20 cellular contexts compared by ENCODE assay signal in the genomic region with DNA sequence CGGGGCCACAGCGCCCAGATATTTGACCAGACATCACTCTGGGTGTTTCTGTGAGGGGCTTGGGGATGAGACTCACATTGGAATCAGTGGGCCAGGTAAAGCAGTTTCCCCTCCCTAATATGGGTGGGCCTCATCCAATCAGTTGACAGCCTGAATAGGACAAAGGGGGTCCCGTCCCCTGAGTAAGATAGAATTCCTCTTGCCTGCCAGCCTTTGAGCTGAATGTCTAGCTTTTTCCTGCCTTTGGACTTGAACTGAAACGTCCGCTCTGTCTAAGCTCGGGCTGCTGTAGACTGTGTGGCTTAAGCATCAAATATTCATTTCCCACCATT.
A peak's percentile ranks its signal among the peaks of the same experiment; 100 is the strongest.
DNase-seq lines count a peak whose midpoint lies in the region; ATAC-seq and TF ChIP-seq lines count a peak whose summit lies in the region.
"Had no signal": no experiment of that assay in that cellular context is flagged by ENCODE, and none has a peak within 500 bp of the region (broad histone marks: within the 10 kb centered on the region; RNA-seq: fewer than 3 reads in every experiment).

No MANE protein-coding gene starts in this region.

- TF ChIP-seq CTCF in HEK293 (tag by site-specific recombination; IDR thresholded peaks at IDR 0.05) (no peak), coronary artery (IDR thresholded peaks at IDR 0.05) (no peak), spleen (IDR thresholded peaks at IDR 0.05 in 8 of 11, conservative IDR thresholded peaks at IDR 0.05 in 3 of 11) (no peak)

- ATAC-seq in HG03439 (IDR thresholded peaks at IDR 0.05; ENCODE audit: unreplicated experiment) = no peak
- ATAC-seq: GM12878 had no signal

- no peak overlapping the region for H3K4me3 ChIP-seq in HEK293 (ENCODE audit: low read depth, low read length)
- H3K4me3 ChIP-seq in coronary artery = no peak overlapping the region
- H3K4me3 ChIP-seq in spleen = no peak overlapping the region
- H3K4me3 ChIP-seq: GM12878 had no signal

- CTCF ChIA-PET in HEK293 (lab: Yijun Ruan, JAX) = no interaction called here

- peaks cover 3% of the 10 kb centered on the region; the same call in 1 of the 2 replicates for H3K4me1 ChIP-seq in HEK293 (ENCODE audit: control insufficient read depth, insufficient read depth, low read length)
- H3K4me1 ChIP-seq in spleen = no peaks in the 10 kb centered on the region
- H3K4me1 ChIP-seq: BE2C had no signal

- H3K36me3 ChIP-seq in HEK293 (ENCODE audit: control insufficient read depth in 2 of 2, insufficient read depth in 1 of 2, low read length in 2 of 2) (no peaks in the 10 kb centered on the region), spleen (no peaks in the 10 kb centered on the region)
- H3K36me3 ChIP-seq: BE2C had no signal

- H3K9me3 ChIP-seq in HEK293 (ENCODE audit: control insufficient read depth, insufficient read depth, low read depth, low read length) (no peaks in the 10 kb centered on the region), spleen (no peaks in the 10 kb centered on the region)
- H3K9me3 ChIP-seq: BE2C had no signal

- TF ChIP-seq POLR2A in spleen (IDR thresholded peaks at IDR 0.05) = no peak

- intact Hi-C loops in spleen (cut with DNase I; ENCODE audit: low total_unique reads) = no loop called here

- peak; percentile 41 for DNase-seq in coronary artery (ENCODE audit: low spot score)
- peak; percentile 49 for DNase-seq in mesenteric fat pad (ENCODE audit: low spot score)
- DNase-seq in spleen = peak; percentile 7
- no peak for DNase-seq in middle frontal gyrus (ENCODE audit: extremely low spot score, low spot score)
- DNase-seq: ACHN; BE2C; C1 segment of cervical spinal cord; CD4-positive, CD25-positive, alpha-beta regulatory T cell; CD8-positive, alpha-beta memory T cell; COR-L47; DMS 273 treated with DMSO at 0.1 percent for 48 hours; DMS53; DND-41; EL; H9; IMR-90 had no signal

- peaks cover 0 to 33% (median 0%) of the 10 kb centered on the region in 7 donors for H3K27me3 ChIP-seq in spleen (replicated peaks in 1 of 7)
- H3K27me3 ChIP-seq: BE2C had no signal

- POLR2A ChIA-PET in HEK293 (lab: Yijun Ruan, JAX) = no interaction called here

- H3K27ac ChIP-seq in HEK293 (ENCODE audit: extremely low read depth, low read depth, low read length) (no peak overlapping the region), coronary artery (no peak overlapping the region), spleen (no peak overlapping the region)
- H3K27ac ChIP-seq: HL-60 had no signal

- 75 to 90% (median 82%) methylated on average over 4 to 6 of the region's 6 CpGs for WGBS in spleen, 5 donors

TF ChIP-seq in HEK293, 187 proteins besides CTCF, POLR2A, EP300 and RAD21:
- TF ChIP-seq ZNF10 (tag by site-specific recombination; IDR thresholded peaks at IDR 0.05) (peak; percentile 78; the same call in 1 of the 2 replicates), ZEB2 (tag by site-specific recombination; IDR thresholded peaks at IDR 0.05) (no peak), ZNF549 (tag by site-specific recombination; IDR thresholded peaks at IDR 0.05) (no peak)
- TF ChIP-seq, protein P1, sequence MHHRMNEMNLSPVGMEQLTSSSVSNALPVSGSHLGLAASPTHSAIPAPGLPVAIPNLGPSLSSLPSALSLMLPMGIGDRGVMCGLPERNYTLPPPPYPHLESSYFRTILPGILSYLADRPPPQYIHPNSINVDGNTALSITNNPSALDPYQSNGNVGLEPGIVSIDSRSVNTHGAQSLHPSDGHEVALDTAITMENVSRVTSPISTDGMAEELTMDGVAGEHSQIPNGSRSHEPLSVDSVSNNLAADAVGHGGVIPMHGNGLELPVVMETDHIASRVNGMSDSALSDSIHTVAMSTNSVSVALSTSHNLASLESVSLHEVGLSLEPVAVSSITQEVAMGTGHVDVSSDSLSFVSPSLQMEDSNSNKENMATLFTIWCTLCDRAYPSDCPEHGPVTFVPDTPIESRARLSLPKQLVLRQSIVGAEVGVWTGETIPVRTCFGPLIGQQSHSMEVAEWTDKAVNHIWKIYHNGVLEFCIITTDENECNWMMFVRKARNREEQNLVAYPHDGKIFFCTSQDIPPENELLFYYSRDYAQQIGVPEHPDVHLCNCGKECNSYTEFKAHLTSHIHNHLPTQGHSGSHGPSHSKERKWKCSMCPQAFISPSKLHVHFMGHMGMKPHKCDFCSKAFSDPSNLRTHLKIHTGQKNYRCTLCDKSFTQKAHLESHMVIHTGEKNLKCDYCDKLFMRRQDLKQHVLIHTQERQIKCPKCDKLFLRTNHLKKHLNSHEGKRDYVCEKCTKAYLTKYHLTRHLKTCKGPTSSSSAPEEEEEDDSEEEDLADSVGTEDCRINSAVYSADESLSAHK (tag by site-specific recombination; IDR thresholded peaks at IDR 0.05) = no peak
TF ChIP-seq in HEK293: peak in this region for 1.
